Comparison of ENCODE assay signal across 1 cellular context in genomic region chr2:215841175-215841816, GRCh38.
TF ChIP-seq lines count a peak whose summit lies in the region.

No MANE protein-coding gene starts in this region.

TF ChIP-seq in GM12878, 131 proteins besides CTCF, POLR2A, EP300 and RAD21:
- TF ChIP-seq NR2F1 (conservative IDR thresholded peaks at IDR 0.05) (0 out of 2 replicates have a peak, but pooled peaks have one; percentile 15), CHD1 (IDR thresholded peaks at IDR 0.05; ENCODE audit: low read depth, low read length) (no peak)
